ENCODE assay signal across 2 cellular contexts in genomic region chr4:122617597-122618593, GRCh38.
A peak's percentile ranks its signal among the peaks of the same experiment; 100 is the strongest.
TF ChIP-seq lines count a peak whose summit lies in the region.

No MANE protein-coding gene starts in this region.

TF ChIP-seq in GM23338, 12 proteins besides CTCF, POLR2A, EP300 and RAD21:
- TF ChIP-seq ZNF331 (CRISPR knock-in tag; IDR thresholded peaks at IDR 0.05; ENCODE audit: low read depth) (no peak), NANOG (IDR thresholded peaks at IDR 0.05; ENCODE audit: borderline replicate concordance) (peak; percentile 7; the same call in 1 of the 2 replicates)

TF ChIP-seq in HepG2, 621 proteins besides CTCF, POLR2A, EP300 and RAD21:
- TF ChIP-seq SOX13 (IDR thresholded peaks at IDR 0.05) (no peak), SOX13 (CRISPR knock-in tag; conservative IDR thresholded peaks at IDR 0.05 in 1 of 2, IDR thresholded peaks at IDR 0.05 in 1 of 2) (0 out of 4 replicates have a peak, but pooled peaks of 1 of the 2 experiments have one; percentile 16), EHMT2 (IDR thresholded peaks at IDR 0.05; ENCODE audit: borderline replicate concordance, low read depth, low read length) (no peak), ZNF572 (CRISPR knock-in tag; IDR thresholded peaks at IDR 0.05) (no peak)
